ENCODE assay signal across 10 cellular contexts in the genomic region with DNA sequence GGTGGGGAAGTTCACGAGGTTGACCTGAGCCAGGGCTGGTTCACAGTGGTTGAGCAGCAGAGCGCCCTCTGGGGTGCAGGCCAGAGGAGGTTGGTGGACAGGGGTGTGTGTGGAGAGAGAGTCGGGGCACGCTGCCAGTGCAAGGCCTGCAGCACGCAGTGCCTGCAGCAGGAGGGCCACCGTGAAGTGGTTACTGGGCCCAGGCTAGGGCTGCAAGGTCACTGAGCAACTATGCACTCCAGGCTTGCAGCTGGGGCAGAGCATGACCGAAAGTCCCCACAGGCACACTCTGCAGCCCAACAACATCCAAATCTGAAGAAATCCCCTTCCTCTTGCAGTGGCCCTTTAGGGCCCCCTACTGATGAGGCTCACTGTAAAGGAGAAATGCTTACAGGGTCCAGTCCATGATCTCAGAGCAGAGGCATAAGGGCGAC.
A peak's percentile ranks its signal among the peaks of the same experiment; 100 is the strongest.
DNase-seq lines count a peak whose midpoint lies in the region; ATAC-seq, FAIRE-seq and TF ChIP-seq lines count a peak whose summit lies in the region.
"Had no signal": no experiment of that assay in that cellular context is flagged by ENCODE, and none has a peak within 500 bp of the region (broad histone marks: within the 10 kb centered on the region; RNA-seq: fewer than 3 reads in every experiment).

No MANE protein-coding gene starts in this region.

- H3K4me3 Mint-ChIP-seq in naive thymus-derived CD4-positive, alpha-beta T cell, result no peak overlapping the region

- no peaks in the 10 kb centered on the region for H4K20me1 ChIP-seq in GM12878 (ENCODE audit: control insufficient read depth, insufficient read depth)

- TF ChIP-seq RAD21 in GM12878 (IDR thresholded peaks at IDR 0.05; ENCODE audit: insufficient read depth, low read depth, low read length), result peak; percentile 90

- intact Hi-C loops in GM12878 (cut with micrococcal nuclease; ENCODE audit: unreplicated experiment), result loop anchor here (1.0 to 2.0 kb wide), 3 partner anchors 53 to 254 kb away; no protein-coding TSS in a partner anchor
- intact Hi-C loops in naive thymus-derived CD4-positive, alpha-beta T cell (cut with micrococcal nuclease), result loop anchor here in 1 of 2 donors (1.0 to 2.0 kb wide), 2 partner anchors 60 to 254 kb away; no protein-coding TSS in a partner anchor

- peaks cover 5 to 14% (median 12%) of the 10 kb centered on the region in 7 donors for H3K4me1 Mint-ChIP-seq in naive thymus-derived CD4-positive, alpha-beta T cell

- TF ChIP-seq EP300 in GM12878 (IDR thresholded peaks at IDR 0.05; ENCODE audit: borderline replicate concordance in 1 of 2, control insufficient read depth in 1 of 2, low read depth in 2 of 2, low read length in 2 of 2), result no peak

- FAIRE-seq in GM12878 (lab: Jason Lieb, UNC) (no peak), small intestine (lab: Jason Lieb, UNC) (no peak)

- peak overlapping the region in 4 of 9 donors; percentile 0 to 78 (median 28) for H3K27ac Mint-ChIP-seq in naive thymus-derived CD4-positive, alpha-beta T cell

- RAD21 ChIA-PET in GM12878 (lab: Charles Lee; ENCODE audit: unreplicated experiment), result interaction anchor here (0.8 to 3.8 kb wide), 22 partner anchors 10 to 255 kb away, joined by 3 to 44 read pairs (median 4); a partner anchor contains a TSS

- H3K27ac ChIP-seq in GM12878 (ENCODE audit: control insufficient read depth, insufficient read depth), result no peak overlapping the region
- H3K27ac ChIP-seq in naive thymus-derived CD4-positive, alpha-beta T cell (ENCODE audit: low read depth, low read length), result no peak overlapping the region
- no peak overlapping the region for H3K27ac ChIP-seq in small intestine (ENCODE audit: low read depth in 1 of 2, low read length in 1 of 2)

- TF ChIP-seq CTCF in GM12878 (IDR thresholded peaks at IDR 0.05 in 2 of 3, conservative IDR thresholded peaks at IDR 0.05 in 1 of 3; ENCODE audit: control insufficient read depth in 2 of 3, extremely low read depth in 1 of 3, insufficient read depth in 1 of 3, low read depth in 3 of 3, low read length in 3 of 3), result peak; percentile 45 to 70 (median 48)

- BruUV-seq in GM12878 (replicated peaks; lab: Mats Ljungman, UMichigan), result no TSS peak

- DNase-seq in DMS79 treated with DMSO at 0.1 percent for 48 hours (lab: John Stamatoyannopoulos, UW) (peak; percentile 3), DMS79 (lab: John Stamatoyannopoulos, UW) (no peak), HT-29 (ENCODE audit: low spot score) (peak; percentile 52), GM12878 (ENCODE audit: low read depth, low spot score) (no peak), small intestine (no peak), inferior parietal cortex (ENCODE audit: extremely low spot score) (no peak), OCI-M2 (lab: John Stamatoyannopoulos, UW; ENCODE audit: unreplicated experiment) (no peak)
- DNase-seq in naive thymus-derived CD4-positive, alpha-beta T cell, result peak in 1 of 9 donors; percentile 19
- DNase-seq: 8988T, NCI-H345 had no signal

- ATAC-seq in GM12878, result peak; percentile 88
- peak; percentile 44 for ATAC-seq in naive thymus-derived CD4-positive, alpha-beta T cell

- H3K4me1 ChIP-seq in GM12878 (ENCODE audit: control insufficient read depth, insufficient read depth, low read length) (peaks cover 15% of the 10 kb centered on the region), small intestine (ENCODE audit: control insufficient read depth in 2 of 2, insufficient read depth in 1 of 2, low read depth in 1 of 2, low read length in 1 of 2) (no peaks in the 10 kb centered on the region)
- H3K4me1 ChIP-seq in naive thymus-derived CD4-positive, alpha-beta T cell (ENCODE audit: control insufficient read depth in 2 of 2, insufficient read depth in 2 of 2, low read length in 2 of 2), result no peaks in the 10 kb centered on the region

- in situ Hi-C loops in GM12878 (cut with MboI), result loop anchor here (5.0 to 25.0 kb wide), 2 partner anchors 251 to 916 kb away; a partner anchor contains a TSS

- H3K9me3 ChIP-seq in GM12878 (replicated peaks; ENCODE audit: control insufficient read depth, insufficient read depth, low read length) (no peaks in the 10 kb centered on the region), small intestine (ENCODE audit: control insufficient read depth, low read depth) (no peaks in the 10 kb centered on the region)
- H3K9me3 ChIP-seq in naive thymus-derived CD4-positive, alpha-beta T cell (ENCODE audit: control insufficient read depth in 2 of 3, low read length in 3 of 3), result no peaks in the 10 kb centered on the region

- H3K4me3 ChIP-seq in GM12878 (no peak overlapping the region), small intestine (ENCODE audit: low read depth in 1 of 2, low read length in 2 of 2) (no peak overlapping the region)
- H3K4me3 ChIP-seq in naive thymus-derived CD4-positive, alpha-beta T cell (ENCODE audit: low read length), result no peak overlapping the region

- no peaks in the 10 kb centered on the region for H3K27me3 Mint-ChIP-seq in naive thymus-derived CD4-positive, alpha-beta T cell

- SMC1A ChIA-PET in GM12878 (lab: Charles Lee; ENCODE audit: uncharacterized antibody, unreplicated experiment), result interaction anchor here (0.7 to 3.7 kb wide), 20 partner anchors 9 to 269 kb away, joined by 3 to 55 read pairs (median 4); a partner anchor contains a TSS

- WGBS in GM12878 (ENCODE audit: insufficient coverage, insufficient replicate concordance, low lambda C conversion rate, missing lambda C conversion rate), result 24% methylated on average over 8 of the region's 8 CpGs
- 81 to 87% (median 85%) methylated on average over 8 of the region's 8 CpGs for WGBS in small intestine, 3 donors

- H3K4me2 ChIP-seq in GM12878 (ENCODE audit: control insufficient read depth, insufficient read depth), result no peak overlapping the region

- H3K36me3 Mint-ChIP-seq in naive thymus-derived CD4-positive, alpha-beta T cell, result peaks cover 0 to 47% (median 17%) of the 10 kb centered on the region in 5 donors

- no peak for TF ChIP-seq POLR2A in GM12878 (IDR thresholded peaks at IDR 0.05; ENCODE audit: low read depth, low read length)

- peaks cover 0 to 3% (median 0%) of the 10 kb centered on the region in 11 donors for H3K9me3 Mint-ChIP-seq in naive thymus-derived CD4-positive, alpha-beta T cell

- no peaks in the 10 kb centered on the region for H3K79me2 ChIP-seq in GM12878 (ENCODE audit: control insufficient read depth, insufficient read depth, low read length)

- H3K9ac ChIP-seq in GM12878 (ENCODE audit: control insufficient read depth, insufficient read depth, low read length), result no peak overlapping the region

- no peak overlapping the region for H2AFZ ChIP-seq in GM12878 (ENCODE audit: control insufficient read depth, low read depth, low read length)

- H3K27me3 ChIP-seq in GM12878 (replicated peaks in 1 of 2; ENCODE audit: control insufficient read depth in 2 of 2, insufficient read depth in 2 of 2, low read length in 1 of 2), result no peaks in the 10 kb centered on the region
- H3K27me3 ChIP-seq in naive thymus-derived CD4-positive, alpha-beta T cell (ENCODE audit: control insufficient read depth in 2 of 2, insufficient read depth in 2 of 2, low read length in 2 of 2), result no peaks in the 10 kb centered on the region
- no peaks in the 10 kb centered on the region for H3K27me3 ChIP-seq in small intestine (ENCODE audit: control insufficient read depth in 2 of 2, insufficient read depth in 2 of 2, low read length in 2 of 2)

- POLR2A ChIA-PET in GM12878 (lab: Charles Lee), result interaction anchor here (1.0 to 1.8 kb wide), 2 partner anchors 19 to 106 kb away, joined by 6 to 7 read pairs; no protein-coding TSS in a partner anchor
- POLR2A ChIA-PET in naive thymus-derived CD4-positive, alpha-beta T cell (lab: Charles Lee), result interaction anchor here (0.6 kb wide), 1 partner anchor 193 kb away, joined by 3 read pairs; no protein-coding TSS in a partner anchor

- H3K36me3 ChIP-seq in GM12878 (ENCODE audit: control insufficient read depth in 2 of 2, insufficient read depth in 2 of 2, low read length in 1 of 2) (peaks cover 4 to 13% of the 10 kb centered on the region in 2 experiments; a peak in 3 of 4 replicates), small intestine (ENCODE audit: control insufficient read depth in 2 of 2, insufficient read depth in 2 of 2, low read length in 2 of 2) (no peaks in the 10 kb centered on the region)
- peaks cover 6 to 37% (median 7%) of the 10 kb centered on the region in 3 experiments for H3K36me3 ChIP-seq in naive thymus-derived CD4-positive, alpha-beta T cell (ENCODE audit: control insufficient read depth in 2 of 3, insufficient read depth in 3 of 3, low read length in 3 of 3)

- CTCF ChIA-PET in GM12878 (lab: Yijun Ruan, JAX), result interaction anchor here (0.6 to 4.3 kb wide), 28 partner anchors 9 to 407 kb away, joined by 3 to 74 read pairs (median 4); no protein-coding TSS in a partner anchor
- CTCF ChIA-PET in naive thymus-derived CD4-positive, alpha-beta T cell (lab: Charles Lee), result interaction anchor here (0.6 to 4.5 kb wide), 2 partner anchors 21 to 253 kb away, joined by 7 to 19 read pairs; no protein-coding TSS in a partner anchor

TF ChIP-seq in GM12878, 131 proteins besides CTCF, POLR2A, EP300 and RAD21 (continues in another document):
- TF ChIP-seq, protein P1, sequence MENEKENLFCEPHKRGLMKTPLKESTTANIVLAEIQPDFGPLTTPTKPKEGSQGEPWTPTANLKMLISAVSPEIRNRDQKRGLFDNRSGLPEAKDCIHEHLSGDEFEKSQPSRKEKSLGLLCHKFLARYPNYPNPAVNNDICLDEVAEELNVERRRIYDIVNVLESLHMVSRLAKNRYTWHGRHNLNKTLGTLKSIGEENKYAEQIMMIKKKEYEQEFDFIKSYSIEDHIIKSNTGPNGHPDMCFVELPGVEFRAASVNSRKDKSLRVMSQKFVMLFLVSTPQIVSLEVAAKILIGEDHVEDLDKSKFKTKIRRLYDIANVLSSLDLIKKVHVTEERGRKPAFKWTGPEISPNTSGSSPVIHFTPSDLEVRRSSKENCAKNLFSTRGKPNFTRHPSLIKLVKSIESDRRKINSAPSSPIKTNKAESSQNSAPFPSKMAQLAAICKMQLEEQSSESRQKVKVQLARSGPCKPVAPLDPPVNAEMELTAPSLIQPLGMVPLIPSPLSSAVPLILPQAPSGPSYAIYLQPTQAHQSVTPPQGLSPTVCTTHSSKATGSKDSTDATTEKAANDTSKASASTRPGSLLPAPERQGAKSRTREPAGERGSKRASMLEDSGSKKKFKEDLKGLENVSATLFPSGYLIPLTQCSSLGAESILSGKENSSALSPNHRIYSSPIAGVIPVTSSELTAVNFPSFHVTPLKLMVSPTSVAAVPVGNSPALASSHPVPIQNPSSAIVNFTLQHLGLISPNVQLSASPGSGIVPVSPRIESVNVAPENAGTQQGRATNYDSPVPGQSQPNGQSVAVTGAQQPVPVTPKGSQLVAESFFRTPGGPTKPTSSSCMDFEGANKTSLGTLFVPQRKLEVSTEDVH (IDR thresholded peaks at IDR 0.05; ENCODE audit: low read depth, partially characterized antibody), result no peak
- TF ChIP-seq, protein P2, sequence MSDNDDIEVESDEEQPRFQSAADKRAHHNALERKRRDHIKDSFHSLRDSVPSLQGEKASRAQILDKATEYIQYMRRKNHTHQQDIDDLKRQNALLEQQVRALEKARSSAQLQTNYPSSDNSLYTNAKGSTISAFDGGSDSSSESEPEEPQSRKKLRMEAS (IDR thresholded peaks at IDR 0.05; ENCODE audit: low read depth, low read length), result 0 out of 2 replicates have a peak, but pooled peaks have one; percentile 26
- no peak for TF ChIP-seq NR2C2 (IDR thresholded peaks at IDR 0.05; ENCODE audit: borderline replicate concordance, control insufficient read depth, insufficient read length, low read depth)
- TF ChIP-seq IKZF1 (conservative IDR thresholded peaks at IDR 0.05), result 0 out of 2 replicates have a peak, but pooled peaks have one; percentile 14

Comparison
In these comparisons a context has a peak if more than half of its experiments do, and no peak if none do; other contexts are left out.
1. DNase-seq: peak in DMS79 treated with DMSO at 0.1 percent for 48 hours (single experiment) and HT-29 (single experiment); none in DMS79 (single experiment), GM12878 (single experiment), small intestine (single experiment), inferior parietal cortex (single experiment) and OCI-M2 (single experiment).